22 cellular contexts compared by ENCODE assay signal in the genomic region with DNA sequence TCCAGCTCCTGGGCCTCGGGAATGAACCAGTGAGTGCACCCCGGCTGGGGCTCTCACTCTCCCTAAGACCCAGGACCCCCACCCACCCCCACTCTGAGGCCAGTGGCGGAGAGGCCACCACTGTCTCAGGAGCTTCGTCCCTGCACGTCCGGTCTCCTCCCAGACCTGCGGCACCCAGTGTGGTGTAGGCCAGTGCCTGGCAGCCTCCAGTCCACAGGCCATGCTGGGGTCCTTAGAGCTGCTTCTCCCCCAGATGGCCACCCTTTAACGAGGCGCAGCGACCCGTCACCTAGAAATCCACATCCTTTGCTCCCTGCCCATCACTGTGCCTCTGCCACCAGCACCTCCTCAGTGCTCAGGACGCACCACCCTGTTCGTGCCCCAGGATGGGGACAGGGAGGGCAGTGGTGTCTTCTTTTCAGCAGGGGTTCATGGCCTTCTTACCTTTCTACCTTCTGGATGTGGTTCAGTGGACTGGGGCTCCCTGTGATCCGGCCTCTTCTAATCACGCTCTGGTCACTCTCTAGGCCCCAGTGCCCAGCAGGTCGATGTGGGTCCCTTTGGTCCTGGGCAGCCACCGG.
DNase-seq lines count a peak whose midpoint lies in the region; ATAC-seq, FAIRE-seq and TF ChIP-seq lines count a peak whose summit lies in the region.
"Had no signal": no experiment of that assay in that cellular context is flagged by ENCODE, and none has a peak within 500 bp of the region (broad histone marks: within the 10 kb centered on the region; RNA-seq: fewer than 3 reads in every experiment).

No MANE protein-coding gene starts in this region.

- 89% methylated on average over 17 of the region's 17 CpGs for WGBS in right cardiac atrium
- WGBS in K562 (ENCODE audit: insufficient coverage, low coverage, missing lambda C conversion rate): 28% methylated on average over 17 of the region's 17 CpGs
- WGBS in thyroid gland, 2 donors: 76 to 82% methylated on average over 17 of the region's 17 CpGs

- in situ Hi-C loops in K562 (cut with MboI): no loop called here

- no peak for TF ChIP-seq RAD21 in K562 (CRISPR knock-in tag; conservative IDR thresholded peaks at IDR 0.05 in 1 of 2, IDR thresholded peaks at IDR 0.05 in 1 of 2)

- no peak for TF ChIP-seq CTCF in right atrium auricular region (IDR thresholded peaks at IDR 0.05)
- TF ChIP-seq CTCF in K562 (IDR thresholded peaks at IDR 0.05 in 2 of 3, conservative IDR thresholded peaks at IDR 0.05 in 1 of 3; ENCODE audit: insufficient read depth in 2 of 3, low read depth in 1 of 3, low read length in 3 of 3): no peak
- no peak for TF ChIP-seq CTCF in thyroid gland (IDR thresholded peaks at IDR 0.05)

- H3K27me3 ChIP-seq in right cardiac atrium (ENCODE audit: control insufficient read depth, insufficient read depth): no peaks in the 10 kb centered on the region
- no peaks in the 10 kb centered on the region for H3K27me3 ChIP-seq in right atrium auricular region
- H3K27me3 ChIP-seq in K562 (ENCODE audit: control insufficient read depth in 2 of 2, insufficient read depth in 2 of 2, low read length in 2 of 2): peaks cover 0 to 5% of the 10 kb centered on the region in 2 experiments; a peak in 2 of 5 replicates
- no peaks in the 10 kb centered on the region for H3K27me3 ChIP-seq in mucosa of rectum (ENCODE audit: control insufficient read depth in 2 of 2, insufficient read depth in 2 of 2, low read length in 2 of 2)
- no peaks in the 10 kb centered on the region for H3K27me3 ChIP-seq in thyroid gland
- H3K27me3 ChIP-seq: ovary had no signal

- intact Hi-C loops in right cardiac atrium (cut with DNase I) (no loop called here), K562 (cut with micrococcal nuclease) (no loop called here), thyroid gland (cut with DNase I) (no loop called here)

- no TSS peak for BruUV-seq in K562 (replicated peaks; lab: Mats Ljungman, UMichigan)

- no peak overlapping the region for H3K27ac ChIP-seq in right cardiac atrium (ENCODE audit: low read length)
- no peak overlapping the region for H3K27ac ChIP-seq in right atrium auricular region
- no peak overlapping the region for H3K27ac ChIP-seq in K562 (ENCODE audit: extremely low read depth, low read depth, low read length)
- H3K27ac ChIP-seq in mucosa of rectum (ENCODE audit: low read depth in 2 of 2, low read length in 2 of 2): peak overlapping the region; percentile 2 to 43
- peak overlapping the region; percentile 24 to 87 (median 70) for H3K27ac ChIP-seq in thyroid gland
- H3K27ac ChIP-seq: ovary, SJCRH30 had no signal

- H3K36me3 ChIP-seq in right atrium auricular region (no peaks in the 10 kb centered on the region), K562 (ENCODE audit: control insufficient read depth, insufficient read depth, low read length) (no peaks in the 10 kb centered on the region), mucosa of rectum (ENCODE audit: control insufficient read depth in 2 of 2, insufficient read depth in 2 of 2, low read length in 2 of 2) (no peaks in the 10 kb centered on the region), thyroid gland (no peaks in the 10 kb centered on the region)
- H3K36me3 ChIP-seq: HAP-1, ovary, SJCRH30, tibial nerve had no signal

- no peak for FAIRE-seq in K562 (lab: Jason Lieb, UNC)
- FAIRE-seq: GM12878, islet of Langerhans had no signal

- DNase-seq in right cardiac atrium (peak in 2 of 3 donors; percentile 32 to 41), right atrium auricular region (ENCODE audit: low spot score) (no peak), K562 (ENCODE audit: extremely low read depth in 1 of 4, low spot score in 3 of 4) (no peak), thyroid gland (no peak), AML-193 (lab: John Stamatoyannopoulos, UW) (no peak)
- DNase-seq: activated CD4-positive, alpha-beta T cell treated with anti-CD3 and anti-CD28 coated beads, Interleukin-2, amount 10 ng/mL, durations not matched to agents 24 days and 14 days; activated CD8-positive, alpha-beta memory T cell treated with anti-CD3 and anti-CD28 coated beads for 24 hours; effector memory CD4-positive, alpha-beta T cell; naive thymus-derived CD8-positive, alpha-beta T cell; NCI-H146; NCI-H446 treated with DMSO at 0.1 percent for 48 hours; NCI-H82 had no signal

- ATAC-seq in right cardiac atrium (no peak), K562 (peak; percentile 22; the same call in 2 of the 3 replicates), HG03460 (IDR thresholded peaks at IDR 0.05; ENCODE audit: unreplicated experiment) (no peak), GM18858 (IDR thresholded peaks at IDR 0.05; ENCODE audit: unreplicated experiment) (no peak)
- ATAC-seq: activated naive CD4-positive, alpha-beta T cell treated with anti-CD3 and anti-CD28 coated beads, Interleukin-2, amount 50 U/mL, for 72 hours; GM12878; naive thymus-derived CD8-positive, alpha-beta T cell had no signal

- H3K9ac ChIP-seq in K562 (ENCODE audit: insufficient read depth in 1 of 2, low read depth in 2 of 2, low read length in 2 of 2) (no peak overlapping the region; a peak in 1 of 4 replicates), mucosa of rectum (ENCODE audit: low read depth in 1 of 2, low read length in 2 of 2) (no peak overlapping the region)

- H3K9me1 ChIP-seq in K562 (ENCODE audit: control insufficient read depth, insufficient read depth, low read length): no peaks in the 10 kb centered on the region

- no peak for TF ChIP-seq POLR2A in K562 (conservative IDR thresholded peaks at IDR 0.05)
- TF ChIP-seq POLR2A in thyroid gland (IDR thresholded peaks at IDR 0.05): no peak

- H3K9me3 ChIP-seq in right cardiac atrium (ENCODE audit: control insufficient read depth, low read length) (no peaks in the 10 kb centered on the region), right atrium auricular region (no peaks in the 10 kb centered on the region), K562 (replicated peaks; ENCODE audit: control insufficient read depth, insufficient read depth, low read depth, low read length) (no peaks in the 10 kb centered on the region), mucosa of rectum (ENCODE audit: control insufficient read depth in 2 of 2, low read length in 2 of 2) (no peaks in the 10 kb centered on the region), thyroid gland (no peaks in the 10 kb centered on the region)
- H3K9me3 ChIP-seq: HAP-1, ovary, SJCRH30, tibial nerve had no signal

- H4K20me1 ChIP-seq in K562 (replicated peaks; ENCODE audit: control insufficient read depth, insufficient read depth, low read length): no peaks in the 10 kb centered on the region

- no peak for TF ChIP-seq EP300 in K562 (IDR thresholded peaks at IDR 0.05; ENCODE audit: low read length)

- H3K79me2 ChIP-seq in K562 (ENCODE audit: control insufficient read depth, insufficient read depth, low read length): no peaks in the 10 kb centered on the region

- H3K4me3 ChIP-seq in right cardiac atrium (ENCODE audit: low read length): no peak overlapping the region
- no peak overlapping the region for H3K4me3 ChIP-seq in right atrium auricular region
- H3K4me3 ChIP-seq in K562: no peak overlapping the region
- H3K4me3 ChIP-seq in mucosa of rectum (ENCODE audit: low read length in 2 of 2): peak overlapping the region in 1 of 2 donors; percentile 33
- H3K4me3 ChIP-seq in thyroid gland (replicated peaks in 1 of 3): no peak overlapping the region
- H3K4me3 ChIP-seq: GM12878, HAP-1, ovary, SJCRH30, tibial nerve had no signal

- CTCF ChIA-PET in K562 (lab: Yijun Ruan, JAX; ENCODE audit: low intra/inter-chr PET ratio): no interaction called here

- H3K4me1 ChIP-seq in right cardiac atrium (ENCODE audit: control insufficient read depth, insufficient read depth, low read length): no peaks in the 10 kb centered on the region
- H3K4me1 ChIP-seq in right atrium auricular region: peaks cover 0 to 12% of the 10 kb centered on the region in 2 donors
- H3K4me1 ChIP-seq in K562 (replicated peaks in 1 of 2; ENCODE audit: control insufficient read depth in 2 of 2, insufficient read depth in 2 of 2, low read length in 2 of 2): peaks cover 0 to 3% of the 10 kb centered on the region in 2 experiments; a peak in 2 of 5 replicates
- peaks cover 22 to 37% of the 10 kb centered on the region in 2 donors for H3K4me1 ChIP-seq in mucosa of rectum (ENCODE audit: control insufficient read depth in 2 of 2, insufficient read depth in 2 of 2, low read length in 2 of 2)
- peaks cover 35 to 50% of the 10 kb centered on the region in 2 donors for H3K4me1 ChIP-seq in thyroid gland

- H3K4me2 ChIP-seq in K562 (ENCODE audit: insufficient read depth, low read length): no peak overlapping the region

- POLR2A ChIA-PET in K562 (lab: Yijun Ruan, JAX): no interaction called here

- H2AFZ ChIP-seq in K562 (ENCODE audit: low read depth, low read length): no peak overlapping the region

TF ChIP-seq in K562, 482 proteins besides CTCF, POLR2A, EP300 and RAD21 (continues in another document):
- TF ChIP-seq ZNF384 (IDR thresholded peaks at IDR 0.05; ENCODE audit: low read depth, low read length) (no peak), ZNF707 (CRISPR knock-in tag; conservative IDR thresholded peaks at IDR 0.05) (no peak), ZNF175 (CRISPR knock-in tag; IDR thresholded peaks at IDR 0.05; ENCODE audit: low read depth) (peak; percentile 79; the same call in 1 of the 2 replicates)
- TF ChIP-seq, protein P1, sequence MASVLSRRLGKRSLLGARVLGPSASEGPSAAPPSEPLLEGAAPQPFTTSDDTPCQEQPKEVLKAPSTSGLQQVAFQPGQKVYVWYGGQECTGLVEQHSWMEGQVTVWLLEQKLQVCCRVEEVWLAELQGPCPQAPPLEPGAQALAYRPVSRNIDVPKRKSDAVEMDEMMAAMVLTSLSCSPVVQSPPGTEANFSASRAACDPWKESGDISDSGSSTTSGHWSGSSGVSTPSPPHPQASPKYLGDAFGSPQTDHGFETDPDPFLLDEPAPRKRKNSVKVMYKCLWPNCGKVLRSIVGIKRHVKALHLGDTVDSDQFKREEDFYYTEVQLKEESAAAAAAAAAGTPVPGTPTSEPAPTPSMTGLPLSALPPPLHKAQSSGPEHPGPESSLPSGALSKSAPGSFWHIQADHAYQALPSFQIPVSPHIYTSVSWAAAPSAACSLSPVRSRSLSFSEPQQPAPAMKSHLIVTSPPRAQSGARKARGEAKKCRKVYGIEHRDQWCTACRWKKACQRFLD (CRISPR knock-in tag; IDR thresholded peaks at IDR 0.05): 0 out of 2 replicates have a peak, but pooled peaks have one; percentile 0

Comparison
In these comparisons a context has a peak if more than half of its experiments do, and no peak if none do; other contexts are left out.
1. DNase-seq: peak in right cardiac atrium (2 of 3); none in right atrium auricular region (single experiment), K562 (0 of 4), thyroid gland (0 of 2) and AML-193 (0 of 2).
2. H3K27ac ChIP-seq: peak in mucosa of rectum (2 of 2) and thyroid gland (3 of 3); none in right cardiac atrium (single experiment), right atrium auricular region (0 of 2) and K562 (single experiment).